1 cellular context compared by ENCODE assay signal in the genomic region with DNA sequence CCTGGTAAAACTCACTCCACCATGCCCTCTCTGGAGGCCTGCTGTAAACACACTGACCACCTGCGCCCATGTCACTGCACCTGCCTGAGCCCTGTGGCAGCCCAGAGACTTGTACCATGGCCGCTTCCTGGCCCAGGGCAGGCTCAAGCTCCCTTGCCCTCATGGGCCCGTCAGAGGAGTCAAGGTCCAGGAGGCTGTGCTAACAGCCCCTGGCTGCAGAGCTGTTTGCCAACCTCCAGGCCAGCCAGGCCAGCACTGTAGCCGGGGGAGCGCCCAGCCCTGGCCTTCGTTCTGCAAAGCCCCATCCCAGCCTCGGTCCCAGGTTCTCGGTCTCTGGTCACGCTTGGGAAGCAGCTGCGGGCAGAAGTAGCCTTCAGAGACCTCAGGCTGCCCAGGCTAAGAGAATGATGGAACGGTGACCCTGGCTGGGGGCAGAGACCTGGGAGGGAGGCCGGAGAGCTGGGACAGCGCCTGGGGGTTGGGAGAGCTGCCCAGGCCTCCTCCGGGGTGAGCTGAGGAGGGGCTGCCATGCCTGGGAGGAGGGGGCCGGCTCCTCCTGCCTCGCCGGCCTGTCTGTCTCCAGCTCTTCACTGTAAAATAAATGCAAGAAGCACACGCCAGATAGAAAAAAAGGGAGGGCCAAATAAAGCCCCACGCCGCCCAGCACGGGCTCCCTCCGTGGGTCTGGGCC.
TF ChIP-seq lines count a peak whose summit lies in the region.

No MANE protein-coding gene starts in this region.

TF ChIP-seq in HepG2, 621 proteins besides CTCF, POLR2A, EP300 and RAD21 (continues in another document):
- TF ChIP-seq ZNF839 (CRISPR knock-in tag; IDR thresholded peaks at IDR 0.05; ENCODE audit: borderline replicate concordance) (0 out of 2 replicates have a peak, but pooled peaks have one; percentile 29), PHF21A (CRISPR knock-in tag; IDR thresholded peaks at IDR 0.05) (peak; percentile 85), ELF1 (CRISPR knock-in tag; IDR thresholded peaks at IDR 0.05) (no peak), ZNF234 (CRISPR knock-in tag; conservative IDR thresholded peaks at IDR 0.05) (no peak), ZNF333 (CRISPR knock-in tag; IDR thresholded peaks at IDR 0.05; ENCODE audit: borderline replicate concordance) (no peak), MED1 (CRISPR knock-in tag; IDR thresholded peaks at IDR 0.05) (peak; percentile 30; the same call in 1 of the 2 replicates), MAZ (IDR thresholded peaks at IDR 0.05; ENCODE audit: borderline replicate concordance, low read depth, low read length) (no peak; the same call in 1 of the 2 replicates), MAZ (CRISPR knock-in tag; IDR thresholded peaks at IDR 0.05; ENCODE audit: low read depth) (peak; percentile 65; the same call in 1 of the 2 replicates), ZKSCAN5 (CRISPR knock-in tag; IDR thresholded peaks at IDR 0.05) (no peak), XRCC5 (optimal IDR thresholded peaks at IDR 0.05; ENCODE audit: low read length) (peak; percentile 57), PHF5A (CRISPR knock-in tag; IDR thresholded peaks at IDR 0.05; ENCODE audit: low read depth, unreplicated experiment) (no peak), PRMT3 (CRISPR knock-in tag; IDR thresholded peaks at IDR 0.05; ENCODE audit: borderline replicate concordance, low read depth) (no peak), NCOA1 (CRISPR knock-in tag; IDR thresholded peaks at IDR 0.05) (no peak), SMARCC2 (IDR thresholded peaks at IDR 0.05) (no peak), ATF7 (IDR thresholded peaks at IDR 0.05) (no peak), ATF7 (CRISPR knock-in tag; IDR thresholded peaks at IDR 0.05) (no peak), ZSCAN31 (CRISPR knock-in tag; IDR thresholded peaks at IDR 0.05; ENCODE audit: low read depth) (no peak), ZNF768 (CRISPR knock-in tag; IDR thresholded peaks at IDR 0.05) (peak; percentile 90), TSC22D2 (CRISPR knock-in tag; IDR thresholded peaks at IDR 0.05; ENCODE audit: borderline replicate concordance) (no peak), EHMT2 (IDR thresholded peaks at IDR 0.05; ENCODE audit: borderline replicate concordance, low read depth, low read length) (no peak), ZNF564 (CRISPR knock-in tag; IDR thresholded peaks at IDR 0.05) (0 out of 2 replicates have a peak, but pooled peaks have one; percentile 8), ZNF160 (CRISPR knock-in tag; IDR thresholded peaks at IDR 0.05) (no peak), ZNF773 (CRISPR knock-in tag; IDR thresholded peaks at IDR 0.05; ENCODE audit: borderline replicate concordance) (no peak), ZNF557 (CRISPR knock-in tag; IDR thresholded peaks at IDR 0.05) (no peak), TARDBP (CRISPR knock-in tag; IDR thresholded peaks at IDR 0.05) (0 out of 2 replicates have a peak, but pooled peaks have one; percentile 30), ZNF430 (CRISPR knock-in tag; IDR thresholded peaks at IDR 0.05) (0 out of 2 replicates have a peak, but pooled peaks have one; percentile 54), HDAC1 (CRISPR knock-in tag; IDR thresholded peaks at IDR 0.05) (peak; percentile 79), IKZF1 (IDR thresholded peaks at IDR 0.05) (no peak), REPIN1 (CRISPR knock-in tag; IDR thresholded peaks at IDR 0.05; ENCODE audit: borderline replicate concordance, low read depth) (peak; percentile 40; the same call in 1 of the 2 replicates), FOXK1 (CRISPR knock-in tag; IDR thresholded peaks at IDR 0.05; ENCODE audit: borderline replicate concordance, low read depth) (no peak), RAD51 (IDR thresholded peaks at IDR 0.05; ENCODE audit: borderline replicate concordance) (no peak), ZNF703 (CRISPR knock-in tag; IDR thresholded peaks at IDR 0.05; ENCODE audit: borderline replicate concordance) (no peak)
- TF ChIP-seq, protein P1, sequence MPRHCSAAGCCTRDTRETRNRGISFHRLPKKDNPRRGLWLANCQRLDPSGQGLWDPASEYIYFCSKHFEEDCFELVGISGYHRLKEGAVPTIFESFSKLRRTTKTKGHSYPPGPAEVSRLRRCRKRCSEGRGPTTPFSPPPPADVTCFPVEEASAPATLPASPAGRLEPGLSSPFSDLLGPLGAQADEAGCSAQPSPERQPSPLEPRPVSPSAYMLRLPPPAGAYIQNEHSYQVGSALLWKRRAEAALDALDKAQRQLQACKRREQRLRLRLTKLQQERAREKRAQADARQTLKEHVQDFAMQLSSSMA (CRISPR knock-in tag; IDR thresholded peaks at IDR 0.05) = no peak
- TF ChIP-seq, protein P2, sequence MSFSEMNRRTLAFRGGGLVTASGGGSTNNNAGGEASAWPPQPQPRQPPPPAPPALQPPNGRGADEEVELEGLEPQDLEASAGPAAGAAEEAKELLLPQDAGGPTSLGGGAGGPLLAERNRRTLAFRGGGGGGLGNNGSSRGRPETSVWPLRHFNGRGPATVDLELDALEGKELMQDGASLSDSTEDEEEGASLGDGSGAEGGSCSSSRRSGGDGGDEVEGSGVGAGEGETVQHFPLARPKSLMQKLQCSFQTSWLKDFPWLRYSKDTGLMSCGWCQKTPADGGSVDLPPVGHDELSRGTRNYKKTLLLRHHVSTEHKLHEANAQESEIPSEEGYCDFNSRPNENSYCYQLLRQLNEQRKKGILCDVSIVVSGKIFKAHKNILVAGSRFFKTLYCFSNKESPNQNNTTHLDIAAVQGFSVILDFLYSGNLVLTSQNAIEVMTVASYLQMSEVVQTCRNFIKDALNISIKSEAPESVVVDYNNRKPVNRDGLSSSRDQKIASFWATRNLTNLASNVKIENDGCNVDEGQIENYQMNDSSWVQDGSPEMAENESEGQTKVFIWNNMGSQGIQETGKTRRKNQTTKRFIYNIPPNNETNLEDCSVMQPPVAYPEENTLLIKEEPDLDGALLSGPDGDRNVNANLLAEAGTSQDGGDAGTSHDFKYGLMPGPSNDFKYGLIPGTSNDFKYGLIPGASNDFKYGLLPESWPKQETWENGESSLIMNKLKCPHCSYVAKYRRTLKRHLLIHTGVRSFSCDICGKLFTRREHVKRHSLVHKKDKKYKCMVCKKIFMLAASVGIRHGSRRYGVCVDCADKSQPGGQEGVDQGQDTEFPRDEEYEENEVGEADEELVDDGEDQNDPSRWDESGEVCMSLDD (CRISPR knock-in tag; IDR thresholded peaks at IDR 0.05; ENCODE audit: borderline replicate concordance) = no peak
- TF ChIP-seq, protein P3, sequence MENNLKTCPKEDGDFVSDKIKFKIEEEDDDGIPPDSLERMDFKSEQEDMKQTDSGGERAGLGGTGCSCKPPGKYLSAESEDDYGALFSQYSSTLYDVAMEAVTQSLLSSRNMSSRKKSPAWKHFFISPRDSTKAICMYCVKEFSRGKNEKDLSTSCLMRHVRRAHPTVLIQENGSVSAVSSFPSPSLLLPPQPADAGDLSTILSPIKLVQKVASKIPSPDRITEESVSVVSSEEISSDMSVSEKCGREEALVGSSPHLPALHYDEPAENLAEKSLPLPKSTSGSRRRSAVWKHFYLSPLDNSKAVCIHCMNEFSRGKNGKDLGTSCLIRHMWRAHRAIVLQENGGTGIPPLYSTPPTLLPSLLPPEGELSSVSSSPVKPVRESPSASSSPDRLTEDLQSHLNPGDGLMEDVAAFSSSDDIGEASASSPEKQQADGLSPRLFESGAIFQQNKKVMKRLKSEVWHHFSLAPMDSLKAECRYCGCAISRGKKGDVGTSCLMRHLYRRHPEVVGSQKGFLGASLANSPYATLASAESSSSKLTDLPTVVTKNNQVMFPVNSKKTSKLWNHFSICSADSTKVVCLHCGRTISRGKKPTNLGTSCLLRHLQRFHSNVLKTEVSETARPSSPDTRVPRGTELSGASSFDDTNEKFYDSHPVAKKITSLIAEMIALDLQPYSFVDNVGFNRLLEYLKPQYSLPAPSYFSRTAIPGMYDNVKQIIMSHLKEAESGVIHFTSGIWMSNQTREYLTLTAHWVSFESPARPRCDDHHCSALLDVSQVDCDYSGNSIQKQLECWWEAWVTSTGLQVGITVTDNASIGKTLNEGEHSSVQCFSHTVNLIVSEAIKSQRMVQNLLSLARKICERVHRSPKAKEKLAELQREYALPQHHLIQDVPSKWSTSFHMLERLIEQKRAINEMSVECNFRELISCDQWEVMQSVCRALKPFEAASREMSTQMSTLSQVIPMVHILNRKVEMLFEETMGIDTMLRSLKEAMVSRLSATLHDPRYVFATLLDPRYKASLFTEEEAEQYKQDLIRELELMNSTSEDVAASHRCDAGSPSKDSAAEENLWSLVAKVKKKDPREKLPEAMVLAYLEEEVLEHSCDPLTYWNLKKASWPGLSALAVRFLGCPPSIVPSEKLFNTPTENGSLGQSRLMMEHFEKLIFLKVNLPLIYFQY (CRISPR knock-in tag; IDR thresholded peaks at IDR 0.05; ENCODE audit: borderline replicate concordance) = 0 out of 2 replicates have a peak, but pooled peaks have one; percentile 48
- TF ChIP-seq, protein P4, sequence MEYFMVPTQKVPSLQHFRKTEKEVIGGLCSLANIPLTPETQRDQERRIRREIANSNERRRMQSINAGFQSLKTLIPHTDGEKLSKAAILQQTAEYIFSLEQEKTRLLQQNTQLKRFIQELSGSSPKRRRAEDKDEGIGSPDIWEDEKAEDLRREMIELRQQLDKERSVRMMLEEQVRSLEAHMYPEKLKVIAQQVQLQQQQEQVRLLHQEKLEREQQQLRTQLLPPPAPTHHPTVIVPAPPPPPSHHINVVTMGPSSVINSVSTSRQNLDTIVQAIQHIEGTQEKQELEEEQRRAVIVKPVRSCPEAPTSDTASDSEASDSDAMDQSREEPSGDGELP (IDR thresholded peaks at IDR 0.05; ENCODE audit: borderline replicate concordance, low read depth) = no peak
- TF ChIP-seq, protein P5, sequence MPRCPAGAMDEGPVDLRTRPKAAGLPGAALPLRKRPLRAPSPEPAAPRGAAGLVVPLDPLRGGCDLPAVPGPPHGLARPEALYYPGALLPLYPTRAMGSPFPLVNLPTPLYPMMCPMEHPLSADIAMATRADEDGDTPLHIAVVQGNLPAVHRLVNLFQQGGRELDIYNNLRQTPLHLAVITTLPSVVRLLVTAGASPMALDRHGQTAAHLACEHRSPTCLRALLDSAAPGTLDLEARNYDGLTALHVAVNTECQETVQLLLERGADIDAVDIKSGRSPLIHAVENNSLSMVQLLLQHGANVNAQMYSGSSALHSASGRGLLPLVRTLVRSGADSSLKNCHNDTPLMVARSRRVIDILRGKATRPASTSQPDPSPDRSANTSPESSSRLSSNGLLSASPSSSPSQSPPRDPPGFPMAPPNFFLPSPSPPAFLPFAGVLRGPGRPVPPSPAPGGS (CRISPR knock-in tag; IDR thresholded peaks at IDR 0.05) = no peak
- TF ChIP-seq, protein P6, sequence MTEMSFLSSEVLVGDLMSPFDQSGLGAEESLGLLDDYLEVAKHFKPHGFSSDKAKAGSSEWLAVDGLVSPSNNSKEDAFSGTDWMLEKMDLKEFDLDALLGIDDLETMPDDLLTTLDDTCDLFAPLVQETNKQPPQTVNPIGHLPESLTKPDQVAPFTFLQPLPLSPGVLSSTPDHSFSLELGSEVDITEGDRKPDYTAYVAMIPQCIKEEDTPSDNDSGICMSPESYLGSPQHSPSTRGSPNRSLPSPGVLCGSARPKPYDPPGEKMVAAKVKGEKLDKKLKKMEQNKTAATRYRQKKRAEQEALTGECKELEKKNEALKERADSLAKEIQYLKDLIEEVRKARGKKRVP (CRISPR knock-in tag; IDR thresholded peaks at IDR 0.05) = no peak
- TF ChIP-seq, protein P7, sequence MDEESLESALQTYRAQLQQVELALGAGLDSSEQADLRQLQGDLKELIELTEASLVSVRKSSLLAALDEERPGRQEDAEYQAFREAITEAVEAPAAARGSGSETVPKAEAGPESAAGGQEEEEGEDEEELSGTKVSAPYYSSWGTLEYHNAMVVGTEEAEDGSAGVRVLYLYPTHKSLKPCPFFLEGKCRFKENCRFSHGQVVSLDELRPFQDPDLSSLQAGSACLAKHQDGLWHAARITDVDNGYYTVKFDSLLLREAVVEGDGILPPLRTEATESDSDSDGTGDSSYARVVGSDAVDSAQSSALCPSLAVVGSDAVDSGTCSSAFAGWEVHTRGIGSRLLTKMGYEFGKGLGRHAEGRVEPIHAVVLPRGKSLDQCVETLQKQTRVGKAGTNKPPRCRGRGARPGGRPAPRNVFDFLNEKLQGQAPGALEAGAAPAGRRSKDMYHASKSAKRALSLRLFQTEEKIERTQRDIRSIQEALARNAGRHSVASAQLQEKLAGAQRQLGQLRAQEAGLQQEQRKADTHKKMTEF (CRISPR knock-in tag; IDR thresholded peaks at IDR 0.05) = peak; percentile 27; the same call in 1 of the 2 replicates
- TF ChIP-seq, protein P8, sequence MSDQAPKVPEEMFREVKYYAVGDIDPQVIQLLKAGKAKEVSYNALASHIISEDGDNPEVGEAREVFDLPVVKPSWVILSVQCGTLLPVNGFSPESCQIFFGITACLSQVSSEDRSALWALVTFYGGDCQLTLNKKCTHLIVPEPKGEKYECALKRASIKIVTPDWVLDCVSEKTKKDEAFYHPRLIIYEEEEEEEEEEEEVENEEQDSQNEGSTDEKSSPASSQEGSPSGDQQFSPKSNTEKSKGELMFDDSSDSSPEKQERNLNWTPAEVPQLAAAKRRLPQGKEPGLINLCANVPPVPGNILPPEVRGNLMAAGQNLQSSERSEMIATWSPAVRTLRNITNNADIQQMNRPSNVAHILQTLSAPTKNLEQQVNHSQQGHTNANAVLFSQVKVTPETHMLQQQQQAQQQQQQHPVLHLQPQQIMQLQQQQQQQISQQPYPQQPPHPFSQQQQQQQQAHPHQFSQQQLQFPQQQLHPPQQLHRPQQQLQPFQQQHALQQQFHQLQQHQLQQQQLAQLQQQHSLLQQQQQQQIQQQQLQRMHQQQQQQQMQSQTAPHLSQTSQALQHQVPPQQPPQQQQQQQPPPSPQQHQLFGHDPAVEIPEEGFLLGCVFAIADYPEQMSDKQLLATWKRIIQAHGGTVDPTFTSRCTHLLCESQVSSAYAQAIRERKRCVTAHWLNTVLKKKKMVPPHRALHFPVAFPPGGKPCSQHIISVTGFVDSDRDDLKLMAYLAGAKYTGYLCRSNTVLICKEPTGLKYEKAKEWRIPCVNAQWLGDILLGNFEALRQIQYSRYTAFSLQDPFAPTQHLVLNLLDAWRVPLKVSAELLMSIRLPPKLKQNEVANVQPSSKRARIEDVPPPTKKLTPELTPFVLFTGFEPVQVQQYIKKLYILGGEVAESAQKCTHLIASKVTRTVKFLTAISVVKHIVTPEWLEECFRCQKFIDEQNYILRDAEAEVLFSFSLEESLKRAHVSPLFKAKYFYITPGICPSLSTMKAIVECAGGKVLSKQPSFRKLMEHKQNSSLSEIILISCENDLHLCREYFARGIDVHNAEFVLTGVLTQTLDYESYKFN (CRISPR knock-in tag; conservative IDR thresholded peaks at IDR 0.05) = 0 out of 2 replicates have a peak, but pooled peaks have one; percentile 47
- TF ChIP-seq, protein P9, sequence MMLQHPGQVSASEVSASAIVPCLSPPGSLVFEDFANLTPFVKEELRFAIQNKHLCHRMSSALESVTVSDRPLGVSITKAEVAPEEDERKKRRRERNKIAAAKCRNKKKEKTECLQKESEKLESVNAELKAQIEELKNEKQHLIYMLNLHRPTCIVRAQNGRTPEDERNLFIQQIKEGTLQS (CRISPR knock-in tag; IDR thresholded peaks at IDR 0.05) = 0 out of 2 replicates have a peak, but pooled peaks have one; percentile 21
